17 cellular contexts compared by ENCODE assay signal in the genomic region with DNA sequence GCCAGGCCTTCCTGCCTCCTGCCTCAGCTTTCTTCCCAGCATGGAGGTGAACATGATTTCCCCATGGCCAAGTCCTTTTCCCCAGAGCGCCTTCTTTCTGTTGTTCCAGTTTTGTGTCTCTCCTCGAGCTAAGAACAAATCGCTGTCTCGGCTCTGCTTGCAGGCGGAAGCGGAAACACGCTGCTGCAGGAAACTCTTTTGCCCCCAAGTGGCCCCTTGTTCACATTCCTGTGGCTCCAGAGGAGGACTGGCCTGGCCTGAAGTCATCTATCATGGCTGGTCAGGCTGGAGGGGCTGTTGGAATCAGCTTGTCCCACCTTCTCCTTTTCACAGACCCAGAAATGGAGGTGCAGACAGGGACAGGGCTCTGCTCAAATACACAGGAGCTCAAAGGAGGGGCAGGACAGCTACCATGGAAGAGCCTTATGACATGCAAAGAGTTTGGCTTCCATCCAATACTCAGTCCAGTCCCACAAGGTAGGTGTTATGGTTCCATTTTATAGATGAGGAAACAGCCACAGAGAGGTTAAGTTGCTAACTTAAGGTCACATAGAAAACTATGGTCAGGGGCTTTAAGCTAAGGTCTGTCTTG.
DNase-seq lines count a peak whose midpoint lies in the region; FAIRE-seq and TF ChIP-seq lines count a peak whose summit lies in the region.
"Had no signal": no experiment of that assay in that cellular context is flagged by ENCODE, and none has a peak within 500 bp of the region (broad histone marks: within the 10 kb centered on the region; RNA-seq: fewer than 3 reads in every experiment).

No MANE protein-coding gene starts in this region.

- no peak overlapping the region for H3K27ac ChIP-seq in hepatocyte
- H3K27ac ChIP-seq: dorsolateral prefrontal cortex, pancreas had no signal

- H3K9me3 ChIP-seq in hepatocyte (ENCODE audit: low read depth) (no peaks in the 10 kb centered on the region), neuron (ENCODE audit: low read length) (no peaks in the 10 kb centered on the region)
- H3K9me3 ChIP-seq: pancreas had no signal

- H2AFZ ChIP-seq in hepatocyte, result no peak overlapping the region
- H2AFZ ChIP-seq in neuron (ENCODE audit: low read depth, low read length), result peak overlapping the region; percentile 52

- H3K27me3 ChIP-seq in hepatocyte (no peaks in the 10 kb centered on the region), neuron (ENCODE audit: insufficient read depth, low read length) (no peaks in the 10 kb centered on the region)
- H3K27me3 ChIP-seq: pancreas had no signal

- TF ChIP-seq CTCF in astrocyte of the spinal cord (IDR thresholded peaks at IDR 0.05; ENCODE audit: low read depth, low read length) (no peak), hepatocyte (IDR thresholded peaks at IDR 0.05; ENCODE audit: poor library complexity) (no peak)

- H3K4me2 ChIP-seq in hepatocyte, result no peak overlapping the region

- FAIRE-seq in frontal cortex (lab: Jason Lieb, UNC), result no peak
- FAIRE-seq: pancreas had no signal

- H3K9me2 ChIP-seq in hepatocyte (replicated peaks; ENCODE audit: insufficient read depth), result no peaks in the 10 kb centered on the region

- no peaks in the 10 kb centered on the region for H3K79me2 ChIP-seq in hepatocyte

- H3K36me3 ChIP-seq in hepatocyte (replicated peaks; ENCODE audit: insufficient read depth, low read depth) (no peaks in the 10 kb centered on the region), neuron (ENCODE audit: insufficient read depth, low read length) (no peaks in the 10 kb centered on the region)
- H3K36me3 ChIP-seq: pancreas had no signal

- DNase-seq in ELF-1 (ENCODE audit: low read depth, low spot score) (peak; percentile 55), astrocyte of the spinal cord (ENCODE audit: low read depth, low spot score) (peak; percentile 27), hepatocyte (ENCODE audit: low spot score) (peak; percentile 40), frontal cortex (ENCODE audit: low spot score in 2 of 2) (no peak), hypothalamus (lab: John Stamatoyannopoulos, UW) (no peak)
- DNase-seq in stimulated activated CD4-positive, alpha-beta T cell treated with anti-CD3 and anti-CD28 coated beads, Interleukin-2, amount 100 ng/mL, for 48 hours, result no peak
- DNase-seq in stimulated activated CD8-positive, alpha-beta memory T cell treated with anti-CD3 and anti-CD28 coated beads, Interleukin-4, amount 100 ng/mL, for 48 hours, result no peak
- DNase-seq: activated effector memory CD4-positive, alpha-beta T cell treated with anti-CD3 and anti-CD28 coated beads, Interleukin-2, amount 50 U/mL, for 16 hours; anterior cingulate cortex; dorsolateral prefrontal cortex; NCI-H1694; NCI-H446; pancreas; Right ventricle myocardium superior; stimulated activated naive CD8-positive, alpha-beta T cell treated with anti-CD3 and anti-CD28 coated beads, Interleukin-15, amount 100 ng/mL, for 72 hours; T-helper 17 cell had no signal

- H4K20me1 ChIP-seq in hepatocyte (ENCODE audit: insufficient read depth, poor library complexity, severe bottlenecking), result no peaks in the 10 kb centered on the region

- H3K4me1 ChIP-seq in hepatocyte (ENCODE audit: insufficient read depth) (no peaks in the 10 kb centered on the region), neuron (ENCODE audit: insufficient read depth, low read length) (no peaks in the 10 kb centered on the region)

- in situ Hi-C loops in astrocyte of the spinal cord (cut with HindIII; ENCODE audit: low sequenced_read_pairs), result no loop called here

- WGBS in hepatocyte (ENCODE audit: low lambda C conversion rate, missing lambda C conversion rate), result 69% methylated on average over 7 of the region's 7 CpGs

- H3K4me3 ChIP-seq in astrocyte of the spinal cord (ENCODE audit: low read depth, low read length) (no peak overlapping the region), hepatocyte (no peak overlapping the region), neuron (ENCODE audit: low read length) (no peak overlapping the region)
- H3K4me3 ChIP-seq: dorsolateral prefrontal cortex, pancreas had no signal

Comparison
In these comparisons a context has a peak if more than half of its experiments do, and no peak if none do; other contexts are left out.
1. DNase-seq: peak in ELF-1 (single experiment), astrocyte of the spinal cord (single experiment) and hepatocyte (single experiment); none in frontal cortex (0 of 2), stimulated activated CD4-positive, alpha-beta T cell treated with anti-CD3 and anti-CD28 coated beads, Interleukin-2, amount 100 ng/mL, for 48 hours (0 of 2), hypothalamus (0 of 51) and stimulated activated CD8-positive, alpha-beta memory T cell treated with anti-CD3 and anti-CD28 coated beads, Interleukin-4, amount 100 ng/mL, for 48 hours (single experiment).